Comparison of ENCODE assay signal across 8 cellular contexts in the genomic region with DNA sequence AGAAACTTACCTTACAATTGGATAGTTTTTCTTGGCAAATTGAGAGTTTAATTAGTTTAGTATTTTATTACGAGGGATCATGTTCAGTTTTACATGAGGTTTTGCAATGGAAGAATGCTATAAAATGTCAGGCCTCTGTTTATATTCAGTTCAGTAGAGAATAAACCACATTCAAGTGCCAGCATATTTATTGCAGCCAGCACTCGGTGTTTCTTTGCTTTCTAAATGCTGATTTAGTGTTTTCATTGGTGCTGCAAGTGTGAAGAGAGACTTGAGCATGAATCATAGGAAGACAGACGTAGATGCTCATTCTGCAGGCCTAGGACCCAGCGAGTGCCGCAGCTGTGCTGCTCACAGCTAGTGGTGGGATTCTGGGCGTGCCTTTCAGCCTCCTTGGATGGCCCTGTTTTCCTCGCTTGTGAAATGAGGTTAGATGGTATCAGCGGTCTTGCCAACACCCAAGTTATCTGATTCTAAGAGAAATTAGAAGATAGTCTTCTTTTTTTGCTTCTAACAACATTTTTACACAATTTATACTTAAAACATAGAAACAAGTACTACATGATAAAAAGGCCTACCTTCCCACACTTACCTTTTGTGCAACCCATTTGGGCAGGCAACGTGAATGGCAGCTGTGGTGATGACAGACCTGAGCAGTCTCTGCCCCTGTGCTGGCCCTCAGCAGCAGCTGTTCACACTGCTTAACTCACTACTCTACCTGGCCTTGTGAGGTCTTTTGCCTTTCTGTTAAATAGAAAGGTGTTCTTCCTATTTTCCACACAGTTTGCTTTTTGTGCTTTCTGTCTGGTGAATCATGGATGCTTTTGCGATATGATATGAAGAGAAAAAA.
DNase-seq lines count a peak whose midpoint lies in the region; ATAC-seq and FAIRE-seq lines count a peak whose summit lies in the region.

No MANE protein-coding gene starts in this region.

- peak overlapping the region; percentile 67 for H3K4me3 Mint-ChIP-seq in T-helper 2 cell treated with Interferon-gamma antibody and Interleukin-4, amounts not matched to agents 5 μg/mL and 100 μg/mL, for 36 hours

- no peak for FAIRE-seq in GM19239 (lab: Jason Lieb, UNC)

- DNase-seq in ELR (ENCODE audit: low read depth) (peak; percentile 77), GM19239 (ENCODE audit: insufficient read length, low spot score) (no peak), NCI-H1048 (lab: John Stamatoyannopoulos, UW) (no peak)
- DNase-seq in T-helper 2 cell treated with Interferon-gamma antibody and Interleukin-4, amounts not matched to agents 5 μg/mL and 100 μg/mL, for 36 hours (ENCODE audit: low spot score): no peak
- DNase-seq in central memory CD4-positive, alpha-beta T cell: peak; percentile 69

- H3K36me3 Mint-ChIP-seq in T-helper 2 cell treated with Interferon-gamma antibody and Interleukin-4, amounts not matched to agents 5 μg/mL and 100 μg/mL, for 36 hours (ENCODE audit: low read depth): peaks cover 24% of the 10 kb centered on the region

- H3K9me3 Mint-ChIP-seq in T-helper 2 cell treated with Interferon-gamma antibody and Interleukin-4, amounts not matched to agents 5 μg/mL and 100 μg/mL, for 36 hours: no peaks in the 10 kb centered on the region

- ATAC-seq in HG03342 (IDR thresholded peaks at IDR 0.05; ENCODE audit: unreplicated experiment): no peak
- ATAC-seq in GM19395 (IDR thresholded peaks at IDR 0.05; ENCODE audit: unreplicated experiment): no peak

- H3K4me3 ChIP-seq in skin epidermis: no peak overlapping the region

- H3K4me1 Mint-ChIP-seq in T-helper 2 cell treated with Interferon-gamma antibody and Interleukin-4, amounts not matched to agents 5 μg/mL and 100 μg/mL, for 36 hours (ENCODE audit: low read depth): peaks cover 76% of the 10 kb centered on the region

- peak overlapping the region in 17 of 21 experiments; percentile 2 to 85 (median 43) for H3K27ac ChIP-seq in skin epidermis

- H3K27me3 Mint-ChIP-seq in T-helper 2 cell treated with Interferon-gamma antibody and Interleukin-4, amounts not matched to agents 5 μg/mL and 100 μg/mL, for 36 hours (ENCODE audit: low read depth): no peaks in the 10 kb centered on the region

- peak overlapping the region; percentile 87 for H3K27ac Mint-ChIP-seq in T-helper 2 cell treated with Interferon-gamma antibody and Interleukin-4, amounts not matched to agents 5 μg/mL and 100 μg/mL, for 36 hours

Comparison
In these comparisons a context has a peak if more than half of its experiments do, and no peak if none do; other contexts are left out.
1. DNase-seq: peak in ELR (single experiment) and central memory CD4-positive, alpha-beta T cell (single experiment); none in T-helper 2 cell treated with Interferon-gamma antibody and Interleukin-4, amounts not matched to agents 5 μg/mL and 100 μg/mL, for 36 hours (single experiment), GM19239 (single experiment) and NCI-H1048 (single experiment).